1 cellular context compared by ENCODE assay signal in genomic region chr16:22191089-22191965, GRCh38.
TF ChIP-seq lines count a peak whose summit lies in the region.

No MANE protein-coding gene starts in this region.

TF ChIP-seq in IMR-90, 13 proteins besides CTCF, POLR2A, EP300 and RAD21 (continued from another document):
- no peak for TF ChIP-seq RFX5 (IDR thresholded peaks at IDR 0.05; ENCODE audit: low read depth, low read length)
TF ChIP-seq in IMR-90: peak in this region for 3.
